9 cellular contexts compared by ENCODE assay signal in genomic region chr11:95606824-95607223, GRCh38.
"Had no signal": no experiment of that assay in that cellular context is flagged by ENCODE, and none has a peak within 500 bp of the region (broad histone marks: within the 10 kb centered on the region; RNA-seq: fewer than 3 reads in every experiment).

No MANE protein-coding gene starts in this region.

- FAIRE-seq: H54, HTR-8/SVneo had no signal

- H3K9ac ChIP-seq: GM23248, KMS-11 had no signal

- H3K4me3 Mint-ChIP-seq: H9 had no signal

- H3K4me3 ChIP-seq: GM23248 had no signal

- H2AFZ ChIP-seq: GM23248 had no signal

- H3K4me2 ChIP-seq: KMS-11 had no signal

- DNase-seq: GM23248, GOT3, H9, HCEC 1CT, IMR-90, KBM-7 had no signal

- H3K9me3 Mint-ChIP-seq: H9 had no signal

- H3K27ac ChIP-seq: GM23248, KMS-11 had no signal
